26 cellular contexts compared by ENCODE assay signal in the genomic region with DNA sequence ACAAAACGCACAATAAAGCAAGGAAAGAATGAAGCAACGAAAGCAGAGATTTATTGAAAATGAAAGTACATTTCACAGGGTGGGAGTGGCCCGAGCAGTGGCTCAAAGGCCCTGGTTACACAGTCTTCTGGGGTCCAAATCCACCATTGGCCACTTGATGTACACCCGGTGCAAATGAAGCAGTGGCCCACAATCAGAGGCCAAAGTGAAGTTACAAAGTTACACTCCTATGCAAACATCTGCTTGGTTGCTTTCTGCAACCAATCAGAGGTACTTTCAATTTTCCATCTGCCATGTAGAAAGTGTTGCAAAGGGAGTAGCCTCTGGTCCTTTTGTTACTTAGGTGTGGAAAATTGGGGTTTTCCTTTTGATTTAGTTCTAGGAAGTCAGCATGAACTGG.
"Had no signal": no experiment of that assay in that cellular context is flagged by ENCODE, and none has a peak within 500 bp of the region (broad histone marks: within the 10 kb centered on the region; RNA-seq: fewer than 3 reads in every experiment).

No MANE protein-coding gene starts in this region.

- H3K27me3 Mint-ChIP-seq: type B pancreatic cell had no signal

- H3K4me3 ChIP-seq: hepatocyte, left ventricle myocardium inferior, smooth muscle cell, thoracic aorta had no signal

- H3K27ac Mint-ChIP-seq: activated CD4-positive, alpha-beta T cell treated with anti-CD3 and anti-CD28 coated beads for 36 hours; activated naive CD4-positive, alpha-beta T cell treated with anti-CD3 and anti-CD28 coated beads, Interleukin-2, amount 50 U/mL, for 72 hours; activated T-cell treated with anti-CD3 and anti-CD28 coated beads, Interleukin-2, amount 50 U/mL, for 24 hours; activated T-helper 17 cell treated with anti-CD3 and anti-CD28 coated beads, Interleukin-2, amount 50 U/mL, for 72 hours; nephron progenitor cell; stimulated activated memory B cell treated with anti-CD40 and anti-IgM and Interleukin-4, amounts not matched to agents 10 μg/mL and 1 μg/mL and 100 μg/mL, for 72 hours; T-helper 1 cell treated with Interleukin-12 subunit alpha and Interleukin-12 subunit beta and Interleukin-4 antibody, amounts not matched to agents 30 μg/mL and 1 μg/mL, for 36 hours; type B pancreatic cell; WTC11 had no signal

- DNase-seq: activated CD4-positive, alpha-beta T cell treated with anti-CD3 and anti-CD28 coated beads for 36 hours; activated CD4-positive, alpha-beta T cell treated with anti-CD3 and anti-CD28 coated beads, Interleukin-2, amount 50 U/mL, for 4 hours; activated CD8-positive, alpha-beta memory T cell treated with anti-CD3 and anti-CD28 coated beads for 24 hours; activated CD8-positive, alpha-beta memory T cell treated with anti-CD3 and anti-CD28 coated beads, Interleukin-2, amount 50 U/mL, for 4 hours; activated T-cell treated with anti-CD3 and anti-CD28 coated beads, Interleukin-2, amount 50 U/mL, for 24 hours; central memory CD4-positive, alpha-beta T cell; dermis blood vessel endothelial cell; effector CD8-positive, alpha-beta T cell; glutamatergic neuron; kidney glomerular epithelial cell; left ventricle myocardium inferior; mammary epithelial cell; nephron progenitor cell; posterior cingulate gyrus; stimulated activated CD4-positive, alpha-beta T cell treated with anti-CD3 and anti-CD28 coated beads, Interleukin-15, amount 100 ng/mL, for 24 hours; T1000 had no signal

- H3K79me2 ChIP-seq: hepatocyte had no signal

- H3K27ac ChIP-seq: hepatocyte, left ventricle myocardium inferior, thoracic aorta had no signal

- H3K27me3 ChIP-seq: hepatocyte had no signal

- H3K4me3 Mint-ChIP-seq: activated CD4-positive, alpha-beta T cell treated with anti-CD3 and anti-CD28 coated beads for 36 hours; activated T-cell treated with anti-CD3 and anti-CD28 coated beads, Interleukin-2, amount 50 U/mL, for 24 hours; activated T-helper 17 cell treated with anti-CD3 and anti-CD28 coated beads, Interleukin-2, amount 50 U/mL, for 72 hours; nephron progenitor cell; stimulated activated memory B cell treated with anti-CD40 and anti-IgM and Interleukin-4, amounts not matched to agents 10 μg/mL and 1 μg/mL and 100 μg/mL, for 72 hours; T-helper 1 cell treated with Interleukin-12 subunit alpha and Interleukin-12 subunit beta and Interleukin-4 antibody, amounts not matched to agents 30 μg/mL and 1 μg/mL, for 36 hours; type B pancreatic cell; WTC11 had no signal

- H3K4me1 ChIP-seq: left ventricle myocardium inferior had no signal

- H3K9me3 Mint-ChIP-seq: activated naive CD4-positive, alpha-beta T cell treated with anti-CD3 and anti-CD28 coated beads, Interleukin-2, amount 50 U/mL, for 72 hours; activated T-helper 17 cell treated with anti-CD3 and anti-CD28 coated beads, Interleukin-2, amount 50 U/mL, for 72 hours; stimulated activated memory B cell treated with anti-CD40 and anti-IgM and Interleukin-4, amounts not matched to agents 10 μg/mL and 1 μg/mL and 100 μg/mL, for 72 hours; T-helper 1 cell treated with Interleukin-12 subunit alpha and Interleukin-12 subunit beta and Interleukin-4 antibody, amounts not matched to agents 30 μg/mL and 1 μg/mL, for 36 hours; type B pancreatic cell had no signal

- H3K36me3 ChIP-seq: left ventricle myocardium inferior, thoracic aorta had no signal

- ATAC-seq: activated CD4-positive, alpha-beta T cell treated with anti-CD3 and anti-CD28 coated beads for 36 hours; activated naive CD4-positive, alpha-beta T cell treated with anti-CD3 and anti-CD28 coated beads, Interleukin-2, amount 50 U/mL, for 72 hours; activated T-helper 17 cell treated with anti-CD3 and anti-CD28 coated beads, Interleukin-2, amount 50 U/mL, for 72 hours; sciatic nerve; stimulated activated memory B cell treated with anti-CD40 and anti-IgM and Interleukin-4, amounts not matched to agents 10 μg/mL and 1 μg/mL and 100 μg/mL, for 72 hours; WTC11 had no signal

- H3K36me3 Mint-ChIP-seq: activated naive CD4-positive, alpha-beta T cell treated with anti-CD3 and anti-CD28 coated beads, Interleukin-2, amount 50 U/mL, for 72 hours; stimulated activated memory B cell treated with anti-CD40 and anti-IgM and Interleukin-4, amounts not matched to agents 10 μg/mL and 1 μg/mL and 100 μg/mL, for 72 hours; type B pancreatic cell had no signal

- H2AFZ ChIP-seq: hepatocyte had no signal

- H3K4me1 Mint-ChIP-seq: activated CD4-positive, alpha-beta T cell treated with anti-CD3 and anti-CD28 coated beads for 36 hours; activated T-helper 17 cell treated with anti-CD3 and anti-CD28 coated beads, Interleukin-2, amount 50 U/mL, for 72 hours; stimulated activated memory B cell treated with anti-CD40 and anti-IgM and Interleukin-4, amounts not matched to agents 10 μg/mL and 1 μg/mL and 100 μg/mL, for 72 hours; WTC11 had no signal
